Comparison of ENCODE assay signal across 25 cellular contexts in genomic region chr5:118561235-118561634, GRCh38.
"Had no signal": no experiment of that assay in that cellular context is flagged by ENCODE, and none has a peak within 500 bp of the region (broad histone marks: within the 10 kb centered on the region; RNA-seq: fewer than 3 reads in every experiment).

No MANE protein-coding gene starts in this region.

- H3K27me3 ChIP-seq: hepatocyte, pancreas, right lobe of liver, stomach, testis, thyroid gland, transverse colon, upper lobe of left lung had no signal

- DNase-seq: head of caudate nucleus; islet precursor cell; lower lobe of right lung; mammary epithelial cell; mesenchymal stem cell; naive thymus-derived CD8-positive, alpha-beta T cell; nucleus accumbens; pancreas; posterior cingulate gyrus; retina; right lobe of liver; stimulated activated CD4-positive, alpha-beta T cell treated with anti-CD3 and anti-CD28 coated beads, Interleukin-12 subunit alpha, Interleukin-12 subunit beta, amount 100 ng/mL, for 4 hours; stimulated activated CD4-positive, alpha-beta T cell treated with anti-CD3 and anti-CD28 coated beads, Interleukin-15, amount 100 ng/mL, for 24 hours; stimulated activated CD4-positive, alpha-beta T cell treated with anti-CD3 and anti-CD28 coated beads, Interleukin-2, amount 100 ng/mL, for 24 hours; stimulated activated CD4-positive, alpha-beta T cell treated with anti-CD3 and anti-CD28 coated beads, Interleukin-4, amount 100 ng/mL, for 1 hour; stimulated activated naive B cell treated with anti-CD40 and anti-IgM and Interleukin-4, amounts not matched to agents 10 μg/mL and 1 μg/mL and 100 μg/mL, for 72 hours; stimulated activated naive CD8-positive, alpha-beta T cell treated with anti-CD3 and anti-CD28 coated beads, Interleukin-15, Interleukin-2, amounts not matched to agents 100 U/mL and 50 U/mL, for 24 hours; stomach; testis; thyroid gland; transverse colon; upper lobe of left lung had no signal

- H3K4me3 ChIP-seq: hepatocyte, lower lobe of right lung, pancreas, prostate gland, right lobe of liver, skin epidermis, stomach, testis, thyroid gland, transverse colon, upper lobe of left lung had no signal

- ATAC-seq: lower lobe of right lung; naive thymus-derived CD8-positive, alpha-beta T cell; pancreas; right lobe of liver; stimulated activated naive B cell treated with anti-CD40 and anti-IgM and Interleukin-4, amounts not matched to agents 10 μg/mL and 1 μg/mL and 100 μg/mL, for 72 hours; stimulated activated naive CD8-positive, alpha-beta T cell treated with anti-CD3 and anti-CD28 coated beads, Interleukin-15, Interleukin-2, amounts not matched to agents 100 U/mL and 50 U/mL, for 24 hours had no signal

- H3K36me3 ChIP-seq: lower lobe of right lung, pancreas, prostate gland, right lobe of liver, stomach, thyroid gland, transverse colon, upper lobe of left lung had no signal

- H3K4me1 ChIP-seq: lower lobe of right lung, pancreas, prostate gland, right lobe of liver, stomach, testis, thyroid gland, transverse colon, upper lobe of left lung had no signal

- H3K27ac ChIP-seq: hepatocyte, lower lobe of right lung, pancreas, prostate gland, right lobe of liver, skin epidermis, stomach, testis, thyroid gland, transverse colon, upper lobe of left lung had no signal

- H3K9me3 ChIP-seq: lower lobe of right lung, pancreas, prostate gland, right lobe of liver, stomach, testis, thyroid gland, transverse colon, upper lobe of left lung had no signal
